ENCODE assay signal across 1 cellular context in the genomic region with DNA sequence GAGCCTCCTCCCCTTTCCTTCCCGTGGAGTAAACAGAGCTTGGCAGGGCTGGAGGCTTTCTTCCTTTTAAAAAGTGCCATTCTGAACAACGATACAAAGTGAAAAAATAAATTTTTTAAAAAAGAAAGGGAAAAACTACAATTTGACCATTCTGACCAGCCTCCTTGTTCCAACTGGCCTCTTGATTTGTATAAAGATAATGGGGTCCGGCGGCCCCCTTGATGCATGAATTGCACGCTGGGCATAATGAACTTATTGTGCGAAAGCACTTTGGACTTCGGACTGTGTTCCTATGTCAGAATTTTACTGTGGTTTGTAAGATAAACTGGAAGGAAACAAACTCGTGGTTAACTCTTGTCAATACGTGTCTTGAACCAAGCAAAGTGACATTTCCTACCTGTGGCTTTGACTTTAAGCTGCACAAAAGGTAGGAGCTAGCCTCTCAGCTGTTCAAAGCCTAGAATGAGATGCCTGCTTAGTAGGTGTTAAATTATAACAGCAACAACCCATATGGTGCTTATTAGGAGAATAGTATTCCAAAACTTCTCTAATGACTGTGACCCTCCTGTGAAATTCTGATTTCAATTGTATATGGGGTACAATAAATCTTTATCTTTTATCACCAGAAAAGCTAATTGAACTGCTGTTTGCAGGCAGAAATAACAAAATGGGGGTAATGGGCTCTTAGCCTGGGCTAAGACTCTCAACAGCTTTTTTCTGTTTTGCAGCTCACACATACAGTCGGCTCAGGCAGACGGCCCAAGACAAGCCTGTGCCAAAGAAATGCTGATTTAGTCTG.
TF ChIP-seq lines count a peak whose summit lies in the region.

No MANE protein-coding gene starts in this region.

TF ChIP-seq in GM23338, 12 proteins besides CTCF, POLR2A, EP300 and RAD21 (continued from another document):
- TF ChIP-seq, protein P1, sequence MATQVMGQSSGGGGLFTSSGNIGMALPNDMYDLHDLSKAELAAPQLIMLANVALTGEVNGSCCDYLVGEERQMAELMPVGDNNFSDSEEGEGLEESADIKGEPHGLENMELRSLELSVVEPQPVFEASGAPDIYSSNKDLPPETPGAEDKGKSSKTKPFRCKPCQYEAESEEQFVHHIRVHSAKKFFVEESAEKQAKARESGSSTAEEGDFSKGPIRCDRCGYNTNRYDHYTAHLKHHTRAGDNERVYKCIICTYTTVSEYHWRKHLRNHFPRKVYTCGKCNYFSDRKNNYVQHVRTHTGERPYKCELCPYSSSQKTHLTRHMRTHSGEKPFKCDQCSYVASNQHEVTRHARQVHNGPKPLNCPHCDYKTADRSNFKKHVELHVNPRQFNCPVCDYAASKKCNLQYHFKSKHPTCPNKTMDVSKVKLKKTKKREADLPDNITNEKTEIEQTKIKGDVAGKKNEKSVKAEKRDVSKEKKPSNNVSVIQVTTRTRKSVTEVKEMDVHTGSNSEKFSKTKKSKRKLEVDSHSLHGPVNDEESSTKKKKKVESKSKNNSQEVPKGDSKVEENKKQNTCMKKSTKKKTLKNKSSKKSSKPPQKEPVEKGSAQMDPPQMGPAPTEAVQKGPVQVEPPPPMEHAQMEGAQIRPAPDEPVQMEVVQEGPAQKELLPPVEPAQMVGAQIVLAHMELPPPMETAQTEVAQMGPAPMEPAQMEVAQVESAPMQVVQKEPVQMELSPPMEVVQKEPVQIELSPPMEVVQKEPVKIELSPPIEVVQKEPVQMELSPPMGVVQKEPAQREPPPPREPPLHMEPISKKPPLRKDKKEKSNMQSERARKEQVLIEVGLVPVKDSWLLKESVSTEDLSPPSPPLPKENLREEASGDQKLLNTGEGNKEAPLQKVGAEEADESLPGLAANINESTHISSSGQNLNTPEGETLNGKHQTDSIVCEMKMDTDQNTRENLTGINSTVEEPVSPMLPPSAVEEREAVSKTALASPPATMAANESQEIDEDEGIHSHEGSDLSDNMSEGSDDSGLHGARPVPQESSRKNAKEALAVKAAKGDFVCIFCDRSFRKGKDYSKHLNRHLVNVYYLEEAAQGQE (IDR thresholded peaks at IDR 0.05; ENCODE audit: unreplicated experiment), result no peak
- TF ChIP-seq, protein P2, sequence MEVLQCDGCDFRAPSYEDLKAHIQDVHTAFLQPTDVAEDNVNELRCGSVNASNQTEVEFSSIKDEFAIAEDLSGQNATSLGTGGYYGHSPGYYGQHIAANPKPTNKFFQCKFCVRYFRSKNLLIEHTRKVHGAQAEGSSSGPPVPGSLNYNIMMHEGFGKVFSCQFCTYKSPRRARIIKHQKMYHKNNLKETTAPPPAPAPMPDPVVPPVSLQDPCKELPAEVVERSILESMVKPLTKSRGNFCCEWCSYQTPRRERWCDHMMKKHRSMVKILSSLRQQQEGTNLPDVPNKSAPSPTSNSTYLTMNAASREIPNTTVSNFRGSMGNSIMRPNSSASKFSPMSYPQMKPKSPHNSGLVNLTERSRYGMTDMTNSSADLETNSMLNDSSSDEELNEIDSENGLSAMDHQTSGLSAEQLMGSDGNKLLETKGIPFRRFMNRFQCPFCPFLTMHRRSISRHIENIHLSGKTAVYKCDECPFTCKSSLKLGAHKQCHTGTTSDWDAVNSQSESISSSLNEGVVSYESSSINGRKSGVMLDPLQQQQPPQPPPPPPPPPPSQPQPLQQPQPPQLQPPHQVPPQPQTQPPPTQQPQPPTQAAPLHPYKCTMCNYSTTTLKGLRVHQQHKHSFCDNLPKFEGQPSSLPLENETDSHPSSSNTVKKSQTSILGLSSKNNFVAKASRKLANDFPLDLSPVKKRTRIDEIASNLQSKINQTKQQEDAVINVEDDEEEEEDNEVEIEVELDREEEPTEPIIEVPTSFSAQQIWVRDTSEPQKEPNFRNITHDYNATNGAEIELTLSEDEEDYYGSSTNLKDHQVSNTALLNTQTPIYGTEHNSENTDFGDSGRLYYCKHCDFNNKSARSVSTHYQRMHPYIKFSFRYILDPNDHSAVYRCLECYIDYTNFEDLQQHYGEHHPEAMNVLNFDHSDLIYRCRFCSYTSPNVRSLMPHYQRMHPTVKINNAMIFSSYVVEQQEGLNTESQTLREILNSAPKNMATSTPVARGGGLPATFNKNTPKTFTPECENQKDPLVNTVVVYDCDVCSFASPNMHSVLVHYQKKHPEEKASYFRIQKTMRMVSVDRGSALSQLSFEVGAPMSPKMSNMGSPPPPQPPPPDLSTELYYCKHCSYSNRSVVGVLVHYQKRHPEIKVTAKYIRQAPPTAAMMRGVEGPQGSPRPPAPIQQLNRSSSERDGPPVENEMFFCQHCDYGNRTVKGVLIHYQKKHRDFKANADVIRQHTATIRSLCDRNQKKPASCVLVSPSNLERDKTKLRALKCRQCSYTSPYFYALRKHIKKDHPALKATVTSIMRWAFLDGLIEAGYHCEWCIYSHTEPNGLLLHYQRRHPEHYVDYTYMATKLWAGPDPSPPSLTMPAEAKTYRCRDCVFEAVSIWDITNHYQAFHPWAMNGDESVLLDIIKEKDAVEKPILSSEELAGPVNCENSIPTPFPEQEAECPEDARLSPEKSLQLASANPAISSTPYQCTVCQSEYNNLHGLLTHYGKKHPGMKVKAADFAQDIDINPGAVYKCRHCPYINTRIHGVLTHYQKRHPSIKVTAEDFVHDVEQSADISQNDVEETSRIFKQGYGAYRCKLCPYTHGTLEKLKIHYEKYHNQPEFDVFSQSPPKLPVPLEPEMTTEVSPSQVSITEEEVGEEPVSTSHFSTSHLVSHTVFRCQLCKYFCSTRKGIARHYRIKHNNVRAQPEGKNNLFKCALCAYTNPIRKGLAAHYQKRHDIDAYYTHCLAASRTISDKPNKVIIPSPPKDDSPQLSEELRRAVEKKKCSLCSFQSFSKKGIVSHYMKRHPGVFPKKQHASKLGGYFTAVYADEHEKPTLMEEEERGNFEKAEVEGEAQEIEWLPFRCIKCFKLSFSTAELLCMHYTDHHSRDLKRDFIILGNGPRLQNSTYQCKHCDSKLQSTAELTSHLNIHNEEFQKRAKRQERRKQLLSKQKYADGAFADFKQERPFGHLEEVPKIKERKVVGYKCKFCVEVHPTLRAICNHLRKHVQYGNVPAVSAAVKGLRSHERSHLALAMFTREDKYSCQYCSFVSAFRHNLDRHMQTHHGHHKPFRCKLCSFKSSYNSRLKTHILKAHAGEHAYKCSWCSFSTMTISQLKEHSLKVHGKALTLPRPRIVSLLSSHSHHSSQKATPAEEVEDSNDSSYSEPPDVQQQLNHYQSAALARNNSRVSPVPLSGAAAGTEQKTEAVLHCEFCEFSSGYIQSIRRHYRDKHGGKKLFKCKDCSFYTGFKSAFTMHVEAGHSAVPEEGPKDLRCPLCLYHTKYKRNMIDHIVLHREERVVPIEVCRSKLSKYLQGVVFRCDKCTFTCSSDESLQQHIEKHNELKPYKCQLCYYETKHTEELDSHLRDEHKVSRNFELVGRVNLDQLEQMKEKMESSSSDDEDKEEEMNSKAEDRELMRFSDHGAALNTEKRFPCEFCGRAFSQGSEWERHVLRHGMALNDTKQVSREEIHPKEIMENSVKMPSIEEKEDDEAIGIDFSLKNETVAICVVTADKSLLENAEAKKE (CRISPR knock-in tag; IDR thresholded peaks at IDR 0.05), result no peak
- TF ChIP-seq NANOG (IDR thresholded peaks at IDR 0.05; ENCODE audit: borderline replicate concordance) (no peak), STAT1 (IDR thresholded peaks at IDR 0.05; ENCODE audit: unreplicated experiment) (no peak), JUNB (IDR thresholded peaks at IDR 0.05; ENCODE audit: unreplicated experiment) (no peak), EZH2 (IDR thresholded peaks at IDR 0.05; ENCODE audit: low read depth, unreplicated experiment) (no peak)
